ENCODE assay signal across 14 cellular contexts in the genomic region with DNA sequence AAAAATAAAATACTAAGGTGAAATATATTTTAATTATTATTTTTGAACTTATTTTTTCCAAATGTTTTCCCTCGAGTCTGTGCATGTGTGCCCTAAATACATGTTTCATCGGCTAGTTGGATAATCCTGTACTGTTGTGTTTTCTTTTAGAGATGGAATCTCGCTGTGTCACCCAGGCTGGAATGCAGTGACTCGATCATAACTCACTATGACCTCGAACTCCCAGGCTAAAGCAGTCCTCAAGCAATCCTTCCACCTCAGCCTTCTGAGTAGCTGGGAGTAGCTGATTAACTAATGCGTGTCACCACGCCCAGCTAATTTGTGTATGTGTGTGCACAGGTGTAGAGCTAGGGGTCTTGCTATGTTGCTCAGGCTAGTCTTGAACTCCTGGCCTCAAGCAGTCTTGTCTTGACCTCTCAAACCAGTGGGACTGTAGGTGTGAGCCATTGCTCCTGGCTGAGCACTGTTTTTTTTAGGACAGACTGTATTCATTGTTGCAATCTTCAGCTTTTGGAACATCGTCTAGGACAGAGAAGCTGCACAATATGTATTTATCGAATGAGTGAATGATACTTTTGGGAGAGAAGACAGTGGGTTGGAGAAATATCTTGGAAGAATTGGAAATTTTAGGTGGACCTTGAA. TPM values are rescaled to one million over a fixed set of nuclear protein-coding genes. Genes with fewer than 3 reads are reported as not detected.
DNase-seq lines count a peak whose midpoint lies in the region; ATAC-seq and TF ChIP-seq lines count a peak whose summit lies in the region.
"Had no signal": no experiment of that assay in that cellular context is flagged by ENCODE, and none has a peak within 500 bp of the region (broad histone marks: within the 10 kb centered on the region; RNA-seq: fewer than 3 reads in every experiment).

No MANE protein-coding gene starts in this region.

- H3K4me3 ChIP-seq in right atrium auricular region = no peak overlapping the region
- no peak overlapping the region for H3K4me3 ChIP-seq in fibroblast of pulmonary artery (replicated peaks; ENCODE audit: low read depth, low read length)
- H3K4me3 ChIP-seq: GM23338 had no signal

- TF ChIP-seq CTCF in right atrium auricular region (IDR thresholded peaks at IDR 0.05) (no peak), fibroblast of pulmonary artery (IDR thresholded peaks at IDR 0.05; ENCODE audit: low read length, missing control alignments) (no peak)

- H3K36me3 ChIP-seq in right atrium auricular region = peaks cover 9% of the 10 kb centered on the region

- intact Hi-C loops in Right ventricle myocardium inferior (cut with DNase I) = no loop called here

- DNase-seq in Right ventricle myocardium inferior (ENCODE audit: missing footprints) (peak; percentile 5), right atrium auricular region (ENCODE audit: low spot score) (no peak), T1000 (lab: John Stamatoyannopoulos, UW) (peak; percentile 33), fibroblast of pulmonary artery (ENCODE audit: low read depth) (peak; percentile 61), NCI-H748 treated with DMSO at 0.1 percent for 48 hours (lab: John Stamatoyannopoulos, UW) (no peak), NCI-H2196 treated with DMSO at 0.1 percent for 48 hours (lab: John Stamatoyannopoulos, UW; ENCODE audit: unreplicated experiment) (no peak)
- DNase-seq in stimulated activated naive CD4-positive, alpha-beta T cell (lab: John Stamatoyannopoulos, UW) = no peak
- DNase-seq: activated CD4-positive, alpha-beta T cell treated with anti-CD3 and anti-CD28 coated beads, Interleukin-2, amount 10 ng/mL, durations not matched to agents 24 days and 14 days; activated effector memory CD4-positive, alpha-beta T cell treated with Interleukin-2 at 50 U/mL for 16 hours; cortex of kidney; NCI-H1048; stimulated activated CD8-positive, alpha-beta memory T cell treated with anti-CD3 and anti-CD28 coated beads, Interleukin-4, amount 100 ng/mL, for 48 hours had no signal

- no peak for ATAC-seq in Right ventricle myocardium inferior
- ATAC-seq in GM21717 (IDR thresholded peaks at IDR 0.05; ENCODE audit: unreplicated experiment) = no peak
- ATAC-seq: GM23338 had no signal

- H3K4me1 ChIP-seq in right atrium auricular region = peaks cover 0 to 13% of the 10 kb centered on the region in 2 donors

- no peak overlapping the region for H3K27ac ChIP-seq in right atrium auricular region

- no peaks in the 10 kb centered on the region for H3K9me3 ChIP-seq in right atrium auricular region

- H3K27me3 ChIP-seq in right atrium auricular region = no peaks in the 10 kb centered on the region

RNA-seq across cellular contexts. Expression of a gene that starts 4.8 kb away (rescaled TPM):
- 47.3 TPM for total RNA-seq in Right ventricle myocardium inferior
- total RNA-seq in right atrium auricular region = 10 to 100 TPM; 48.0 to 54.3 TPM

RNA-seq across cellular contexts. Expression of a gene that starts 54.0 kb away (rescaled TPM):
- total RNA-seq in Right ventricle myocardium inferior = 8.4 TPM
- 10 to 100 TPM in 1 of 2 donors, 1 to 10 TPM in 1; 8.8 to 19.3 TPM for total RNA-seq in right atrium auricular region

Comparison
In these comparisons a context has a peak if more than half of its experiments do, and no peak if none do; other contexts are left out.
1. DNase-seq: peak in Right ventricle myocardium inferior (single experiment), T1000 (single experiment) and fibroblast of pulmonary artery (single experiment); none in right atrium auricular region (single experiment), stimulated activated naive CD4-positive, alpha-beta T cell (0 of 6), NCI-H748 treated with DMSO at 0.1 percent for 48 hours (single experiment) and NCI-H2196 treated with DMSO at 0.1 percent for 48 hours (single experiment).